In genomic region chr19:42934726-42935125, GRCh38 we compare ENCODE assay signal across 2 cellular contexts. TPM values are rescaled to one million over a fixed set of nuclear protein-coding genes. Genes with fewer than 3 reads are reported as not detected.
"Had no signal": no experiment of that assay in that cellular context is flagged by ENCODE, and none has a peak within 500 bp of the region (broad histone marks: within the 10 kb centered on the region; RNA-seq: fewer than 3 reads in every experiment).

No MANE protein-coding gene starts in this region.

RNA-seq across cellular contexts. Expression of gene PSG7, which starts 2.3 kb away (rescaled TPM):
- total RNA-seq: Right ventricle myocardium inferior, SJCRH30 had no signal

RNA-seq across cellular contexts. Expression of gene PSG6, which starts 17.0 kb away (rescaled TPM):
- total RNA-seq: Right ventricle myocardium inferior, SJCRH30 had no signal

RNA-seq across cellular contexts. Expression of gene PSG1, which starts 55.2 kb away (rescaled TPM):
- total RNA-seq: Right ventricle myocardium inferior, SJCRH30 had no signal
